ENCODE assay signal across 9 cellular contexts in the genomic region with DNA sequence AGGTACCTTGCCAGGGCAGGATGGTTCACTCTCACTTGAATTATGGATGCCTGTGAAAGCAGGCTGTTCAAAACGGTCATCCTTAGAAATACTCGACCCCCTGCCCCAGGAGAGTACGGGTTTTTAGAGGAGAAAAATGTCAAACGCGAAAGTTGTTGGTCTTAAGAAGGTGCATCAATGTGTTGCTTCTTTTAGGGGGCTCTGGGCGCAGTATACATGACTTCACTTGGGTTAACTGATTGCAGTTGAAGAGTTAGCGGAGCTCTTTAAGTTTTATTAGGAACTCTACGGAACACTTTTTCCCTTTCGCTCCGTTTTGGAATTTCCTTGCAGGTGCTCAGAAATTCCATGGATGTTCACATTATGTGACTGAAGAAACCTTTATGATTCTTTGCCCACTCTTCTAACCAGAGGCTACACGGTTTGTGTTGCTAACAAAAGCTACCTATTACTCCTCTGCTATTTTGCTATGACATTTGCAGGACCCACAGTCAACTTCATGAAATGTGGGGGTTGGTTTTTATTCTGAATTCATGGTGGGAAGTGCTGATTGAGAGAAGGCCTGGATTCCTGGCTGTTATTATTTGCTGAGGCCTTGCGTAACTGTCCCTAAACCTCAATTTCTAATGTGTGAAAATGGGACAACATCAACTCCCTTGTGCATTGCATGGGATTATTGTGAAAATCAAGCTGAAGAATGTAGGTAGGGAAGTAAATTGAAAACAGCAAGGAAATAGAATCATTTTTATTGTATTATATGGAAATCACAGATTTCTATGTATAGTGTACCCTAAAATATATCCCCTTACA. TPM values are rescaled to one million over a fixed set of nuclear protein-coding genes. Genes with fewer than 3 reads are reported as not detected.
A peak's percentile ranks its signal among the peaks of the same experiment; 100 is the strongest.
DNase-seq lines count a peak whose midpoint lies in the region; ATAC-seq, FAIRE-seq and TF ChIP-seq lines count a peak whose summit lies in the region.
"Had no signal": no experiment of that assay in that cellular context is flagged by ENCODE, and none has a peak within 500 bp of the region (broad histone marks: within the 10 kb centered on the region; RNA-seq: fewer than 3 reads in every experiment).

No MANE protein-coding gene starts in this region.

- peak overlapping the region; percentile 88 for H3K4me3 Mint-ChIP-seq in neural crest cell

- peaks cover 0 to 15% (median 0%) of the 10 kb centered on the region in 11 experiments; a peak in 2 of 22 replicates for H4K20me1 ChIP-seq in BLaER1 treated with 17β-estradiol and CSF1 and Interleukin-3, amounts not matched to agents 10 nM and 100 nM

- H3K4me3 ChIP-seq in BLaER1 treated with 17β-estradiol and CSF1 and Interleukin-3, amounts not matched to agents 10 nM and 100 nM = peak overlapping the region; percentile 64 to 78 (median 70)
- peak overlapping the region; percentile 84 for H3K4me3 ChIP-seq in NT2/D1 (ENCODE audit: insufficient read length, low read depth)
- H3K4me3 ChIP-seq in endocrine pancreas (ENCODE audit: control insufficient read depth, insufficient read depth, low read length) = peak overlapping the region; percentile 76

- DNase-seq in NT2/D1 (ENCODE audit: low read depth, low spot score) (no peak), neural crest cell (ENCODE audit: low read depth, low spot score) (no peak), COLO829 (ENCODE audit: low spot score) (no peak), GM19239 (ENCODE audit: insufficient read length, low spot score) (no peak), NCI-H2171 treated with DMSO at 0.1 percent for 48 hours (lab: John Stamatoyannopoulos, UW) (no peak)

- H3K27ac Mint-ChIP-seq in neural crest cell (ENCODE audit: unreplicated experiment) = no peak overlapping the region

- peaks cover 0 to 17% (median 14%) of the 10 kb centered on the region in 10 experiments; a peak in 16 of 20 replicates for H3K4me1 ChIP-seq in BLaER1 treated with 17β-estradiol and CSF1 and Interleukin-3, amounts not matched to agents 10 nM and 100 nM
- H3K4me1 ChIP-seq in NT2/D1 (ENCODE audit: insufficient read depth, insufficient read length) (no peaks in the 10 kb centered on the region), endocrine pancreas (ENCODE audit: control insufficient read depth, insufficient read depth, low read length) (peaks cover 5% of the 10 kb centered on the region)

- H3K4me1 Mint-ChIP-seq in neural crest cell = peaks cover 17% of the 10 kb centered on the region

- H3K9me3 Mint-ChIP-seq in neural crest cell = peaks cover 3% of the 10 kb centered on the region

- no peaks in the 10 kb centered on the region for H3K9me3 ChIP-seq in BLaER1 treated with 17β-estradiol and CSF1 and Interleukin-3, amounts not matched to agents 10 nM and 100 nM (replicated peaks in 1 of 11)
- H3K9me3 ChIP-seq in NT2/D1 (ENCODE audit: insufficient read depth, low read length) (no peaks in the 10 kb centered on the region), endocrine pancreas (ENCODE audit: control insufficient read depth, low read length) (no peaks in the 10 kb centered on the region)

- peaks cover 35% of the 10 kb centered on the region for H3K27me3 Mint-ChIP-seq in neural crest cell (ENCODE audit: low read depth)

- no peak for FAIRE-seq in GM19239 (lab: Jason Lieb, UNC)
- FAIRE-seq: GM12892 had no signal

- ATAC-seq in HG03135 (IDR thresholded peaks at IDR 0.05; ENCODE audit: unreplicated experiment) = no peak

- peak overlapping the region in 9 of 11 experiments; percentile 49 to 81 (median 64); a peak in 15 of 22 replicates for H3K9ac ChIP-seq in BLaER1 treated with 17β-estradiol and CSF1 and Interleukin-3, amounts not matched to agents 10 nM and 100 nM
- H3K9ac ChIP-seq in NT2/D1 (ENCODE audit: insufficient read length, low read depth) = peak overlapping the region; percentile 82
- peak overlapping the region; percentile 72 for H3K9ac ChIP-seq in endocrine pancreas (ENCODE audit: control insufficient read depth, insufficient read depth, low read length)

- H3K36me3 Mint-ChIP-seq in neural crest cell (ENCODE audit: low read depth) = no peaks in the 10 kb centered on the region

- peak overlapping the region; percentile 87 to 99 (median 94) for H3K4me2 ChIP-seq in BLaER1 treated with 17β-estradiol and CSF1 and Interleukin-3, amounts not matched to agents 10 nM and 100 nM

- H3K27me3 ChIP-seq in BLaER1 treated with 17β-estradiol and CSF1 and Interleukin-3, amounts not matched to agents 10 nM and 100 nM = peaks cover 10 to 79% (median 22%) of the 10 kb centered on the region in 11 experiments
- peaks cover 30% of the 10 kb centered on the region for H3K27me3 ChIP-seq in NT2/D1 (ENCODE audit: insufficient read depth, insufficient read length)
- no peaks in the 10 kb centered on the region for H3K27me3 ChIP-seq in endocrine pancreas (ENCODE audit: control insufficient read depth, insufficient read depth, low read length)

- H3K27ac ChIP-seq in BLaER1 treated with 17β-estradiol and CSF1 and Interleukin-3, amounts not matched to agents 10 nM and 100 nM = no peak overlapping the region

- no peaks in the 10 kb centered on the region for H3K36me3 ChIP-seq in BLaER1 treated with 17β-estradiol and CSF1 and Interleukin-3, amounts not matched to agents 10 nM and 100 nM
- H3K36me3 ChIP-seq in NT2/D1 (ENCODE audit: insufficient read depth, insufficient read length, low read length) = no peaks in the 10 kb centered on the region
- H3K36me3 ChIP-seq in endocrine pancreas (ENCODE audit: control insufficient read depth, insufficient read depth, low read length) = no peaks in the 10 kb centered on the region

- TF ChIP-seq CTCF in neural crest cell (conservative IDR thresholded peaks at IDR 0.05) = no peak

RNA-seq across cellular contexts. Expression of a gene that starts 0.8 kb away (rescaled TPM):
- total RNA-seq in neural crest cell = 4.0 and 4.9 TPM in 2 replicates
